Comparison of ENCODE assay signal across 9 cellular contexts in genomic region chr2:229445013-229445412, GRCh38.
DNase-seq lines count a peak whose midpoint lies in the region; ATAC-seq and TF ChIP-seq lines count a peak whose summit lies in the region.
"Had no signal": no experiment of that assay in that cellular context is flagged by ENCODE, and none has a peak within 500 bp of the region (broad histone marks: within the 10 kb centered on the region; RNA-seq: fewer than 3 reads in every experiment).

No MANE protein-coding gene starts in this region.

- peak overlapping the region; percentile 84 for H3K27ac ChIP-seq in SJSA1
- H3K27ac ChIP-seq: KMS-11 had no signal

- H3K27me3 ChIP-seq in SJSA1 (replicated peaks) = no peaks in the 10 kb centered on the region

- DNase-seq in CD14-positive monocyte (ENCODE audit: low spot score) (peak; percentile 56), SJSA1 (ENCODE audit: low read depth in 1 of 2, low spot score in 2 of 2) (peak; percentile 66 to 81), fibroblast of villous mesenchyme (ENCODE audit: low read depth) (peak; percentile 97), posterior cingulate gyrus (peak in 9 of 10 donors; percentile 33 to 93 (median 65)), NCI-H1105 (lab: John Stamatoyannopoulos, UW) (no peak), NCI-H1092 (lab: John Stamatoyannopoulos, UW) (no peak)
- no peak for DNase-seq in stimulated activated naive CD4-positive, alpha-beta T cell treated with Interleukin-2 at 50 U/mL for 16 hours (lab: John Stamatoyannopoulos, UW)

- H3K9me3 Mint-ChIP-seq in CD14-positive monocyte = peaks cover 0 to 4% (median 2%) of the 10 kb centered on the region in 7 donors

- H3K4me3 Mint-ChIP-seq in CD14-positive monocyte = no peak overlapping the region

- intact Hi-C loops in CD14-positive monocyte (cut with micrococcal nuclease) (no loop called here), posterior cingulate gyrus (cut with DNase I) (no loop called here)

- peaks cover 22% of the 10 kb centered on the region for H3K4me1 ChIP-seq in SJSA1 (replicated peaks)

- no peaks in the 10 kb centered on the region for H3K36me3 ChIP-seq in SJSA1

- no peaks in the 10 kb centered on the region for H3K36me3 Mint-ChIP-seq in CD14-positive monocyte

- peaks cover 9 to 23% (median 12%) of the 10 kb centered on the region in 3 donors for H3K27me3 Mint-ChIP-seq in CD14-positive monocyte (ENCODE audit: low read depth in 3 of 3)

- H3K4me3 ChIP-seq in SJSA1 (no peak overlapping the region), fibroblast of villous mesenchyme (ENCODE audit: low read depth, low read length) (no peak overlapping the region)

- peak overlapping the region in 5 of 7 donors; percentile 20 to 84 (median 60) for H3K27ac Mint-ChIP-seq in CD14-positive monocyte

- H3K9me3 ChIP-seq in SJSA1 (replicated peaks) = no peaks in the 10 kb centered on the region

- no peak for ATAC-seq in HG02588 (IDR thresholded peaks at IDR 0.05; ENCODE audit: unreplicated experiment)

- H3K4me1 Mint-ChIP-seq in CD14-positive monocyte = peaks cover 13% of the 10 kb centered on the region

- TF ChIP-seq CTCF in CD14-positive monocyte (IDR thresholded peaks at IDR 0.05) = no peak
- TF ChIP-seq CTCF in fibroblast of villous mesenchyme (IDR thresholded peaks at IDR 0.05; ENCODE audit: insufficient read depth, low read depth, low read length) = no peak

Comparison
In these comparisons a context has a peak if more than half of its experiments do, and no peak if none do; other contexts are left out.
1. DNase-seq: peak in CD14-positive monocyte (single experiment), SJSA1 (2 of 2), fibroblast of villous mesenchyme (single experiment) and posterior cingulate gyrus (9 of 10); none in NCI-H1105 (single experiment), NCI-H1092 (single experiment) and stimulated activated naive CD4-positive, alpha-beta T cell treated with Interleukin-2 at 50 U/mL for 16 hours (single experiment).